Comparison of ENCODE assay signal across 8 cellular contexts in the genomic region with DNA sequence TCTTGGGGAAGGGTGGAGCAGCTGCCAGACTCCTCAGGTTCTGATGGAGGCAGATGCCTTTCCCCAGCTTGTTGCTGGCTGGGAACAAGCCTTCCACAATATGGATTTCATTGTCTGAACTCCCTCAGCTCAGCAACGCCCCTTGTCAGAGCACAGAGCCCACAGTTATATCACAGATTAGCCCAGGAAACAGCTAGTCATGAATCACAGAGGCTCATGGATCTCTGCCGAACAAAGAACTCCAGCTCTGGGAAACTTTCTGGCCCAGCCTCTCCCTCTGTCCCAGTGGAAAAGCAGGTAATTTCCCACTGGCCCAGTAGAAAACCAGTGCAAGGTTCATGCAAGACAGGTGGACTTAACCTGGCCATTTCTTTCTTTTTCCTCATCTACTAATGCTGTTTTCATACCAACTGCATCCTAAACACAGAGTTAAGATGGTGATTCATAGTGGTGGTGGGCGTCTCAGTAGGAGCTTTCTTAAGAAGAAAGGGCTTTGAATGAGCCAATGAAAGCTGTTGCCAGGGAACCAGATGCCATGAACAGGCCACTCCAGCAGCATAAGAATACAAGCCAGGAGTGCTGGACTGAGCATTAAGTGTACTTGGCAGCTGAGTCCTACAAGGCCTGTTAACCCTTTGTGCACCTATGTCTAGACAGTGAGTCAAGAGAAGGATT. TPM values are rescaled to one million over a fixed set of nuclear protein-coding genes. Genes with fewer than 3 reads are reported as not detected.
DNase-seq lines count a peak whose midpoint lies in the region; ATAC-seq lines count a peak whose summit lies in the region.

No MANE protein-coding gene starts in this region.

- H3K4me2 ChIP-seq in skeletal muscle satellite cell (ENCODE audit: low read length): peak overlapping the region; percentile 82

- DNase-seq in DMS53 (lab: John Stamatoyannopoulos, UW) (peak; percentile 6), DMS53 treated with DMSO at 0.1 percent for 48 hours (lab: John Stamatoyannopoulos, UW; ENCODE audit: unreplicated experiment) (no peak), SW480 (ENCODE audit: low spot score) (peak; percentile 41), left cardiac atrium (peak; percentile 39), NOMO-1 treated with dmso at 0.1 percent for 144 hours (lab: John Stamatoyannopoulos, UW; ENCODE audit: unreplicated experiment) (no peak)
- DNase-seq in NK-92 treated with Interleukin-12 subunit alpha and Interleukin-12 subunit beta, amount 100 ng/mL, for 24 hours (lab: John Stamatoyannopoulos, UW): no peak
- DNase-seq in natural killer cell treated with Interleukin-12 subunit alpha and Interleukin-12 subunit beta and Interleukin-15 and Interleukin-18, amount 100 ng/mL, for 72 hours (ENCODE audit: low spot score): no peak

- no peaks in the 10 kb centered on the region for H3K4me1 Mint-ChIP-seq in natural killer cell treated with Interleukin-12 subunit alpha and Interleukin-12 subunit beta and Interleukin-15 and Interleukin-18, amount 100 ng/mL, for 72 hours (ENCODE audit: low read depth in 2 of 2)

- peak overlapping the region; percentile 50 for H3K4me3 ChIP-seq in skeletal muscle satellite cell (ENCODE audit: low read length)

- H3K4me3 Mint-ChIP-seq in natural killer cell treated with Interleukin-12 subunit alpha and Interleukin-12 subunit beta and Interleukin-15 and Interleukin-18, amount 100 ng/mL, for 72 hours: no peak overlapping the region

- H3K27me3 Mint-ChIP-seq in natural killer cell treated with Interleukin-12 subunit alpha and Interleukin-12 subunit beta and Interleukin-15 and Interleukin-18, amount 100 ng/mL, for 72 hours: peaks cover 27 to 35% of the 10 kb centered on the region in 2 donors

- H3K27ac Mint-ChIP-seq in natural killer cell treated with Interleukin-12 subunit alpha and Interleukin-12 subunit beta and Interleukin-15 and Interleukin-18, amount 100 ng/mL, for 72 hours: no peak overlapping the region

- H3K4me1 ChIP-seq in skeletal muscle satellite cell (ENCODE audit: control insufficient read depth, insufficient read depth, low read length): peaks cover 15% of the 10 kb centered on the region

- H3K36me3 ChIP-seq in skeletal muscle satellite cell (ENCODE audit: insufficient read depth, low read length): no peaks in the 10 kb centered on the region

- intact Hi-C loops in left cardiac atrium (cut with DNase I): no loop called here

- H3K9ac ChIP-seq in skeletal muscle satellite cell (ENCODE audit: low read depth, low read length): peak overlapping the region; percentile 56

- H3K27me3 ChIP-seq in skeletal muscle satellite cell (ENCODE audit: control insufficient read depth, insufficient read depth, low read length): no peaks in the 10 kb centered on the region

- ATAC-seq in left cardiac atrium: peak; percentile 75 to 94
- no peak for ATAC-seq in natural killer cell treated with Interleukin-12 subunit alpha and Interleukin-12 subunit beta and Interleukin-15 and Interleukin-18, amount 100 ng/mL, for 72 hours

- no peaks in the 10 kb centered on the region for H3K9me3 Mint-ChIP-seq in natural killer cell treated with Interleukin-12 subunit alpha and Interleukin-12 subunit beta and Interleukin-15 and Interleukin-18, amount 100 ng/mL, for 72 hours

- H3K9me3 ChIP-seq in skeletal muscle satellite cell (replicated peaks; ENCODE audit: low read length): no peaks in the 10 kb centered on the region

- H3K36me3 Mint-ChIP-seq in natural killer cell treated with Interleukin-12 subunit alpha and Interleukin-12 subunit beta and Interleukin-15 and Interleukin-18, amount 100 ng/mL, for 72 hours: no peaks in the 10 kb centered on the region

RNA-seq across cellular contexts. Expression of gene KIAA2012, which starts 8.7 kb away (rescaled TPM):
- not detected for total RNA-seq in left cardiac atrium
- total RNA-seq in skeletal muscle satellite cell (2012; rRNA removed): not detected in 2 replicates
- not detected for total RNA-seq in natural killer cell treated with Interleukin-12 subunit alpha and Interleukin-12 subunit beta and Interleukin-15 and Interleukin-18, amount 100 ng/mL, for 72 hours

RNA-seq across cellular contexts. Expression of gene FZD7, which starts 30.7 kb away (rescaled TPM):
- total RNA-seq in left cardiac atrium: 10 to 100 TPM; 12.2 to 18.9 TPM
- 4.1 and 5.0 TPM in 2 replicates for total RNA-seq in skeletal muscle satellite cell (2012; rRNA removed)
- total RNA-seq in natural killer cell treated with Interleukin-12 subunit alpha and Interleukin-12 subunit beta and Interleukin-15 and Interleukin-18, amount 100 ng/mL, for 72 hours: 1 to 10 TPM in 1 of 2 donors, under 1 TPM in 1; 0.67 to 1.6 TPM

Comparison
In these comparisons a context has a peak if more than half of its experiments do, and no peak if none do; other contexts are left out.
1. DNase-seq: peak in DMS53 (single experiment), SW480 (single experiment) and left cardiac atrium (single experiment); none in DMS53 treated with DMSO at 0.1 percent for 48 hours (single experiment), NOMO-1 treated with dmso at 0.1 percent for 144 hours (single experiment), NK-92 treated with Interleukin-12 subunit alpha and Interleukin-12 subunit beta, amount 100 ng/mL, for 24 hours (single experiment) and natural killer cell treated with Interleukin-12 subunit alpha and Interleukin-12 subunit beta and Interleukin-15 and Interleukin-18, amount 100 ng/mL, for 72 hours (single experiment).
2. ATAC-seq: peak in left cardiac atrium (2 of 2); none in natural killer cell treated with Interleukin-12 subunit alpha and Interleukin-12 subunit beta and Interleukin-15 and Interleukin-18, amount 100 ng/mL, for 72 hours (0 of 2).
3. RNA of gene FZD7, which starts 30.7 kb away (total RNA-seq): 12.2 to 18.9 TPM in left cardiac atrium; 0.67 to 1.6 TPM in natural killer cell treated with Interleukin-12 subunit alpha and Interleukin-12 subunit beta and Interleukin-15 and Interleukin-18, amount 100 ng/mL, for 72 hours; every median in the first group is over 4 times any median in the second.